Comparison of ENCODE assay signal across 30 cellular contexts in the genomic region with DNA sequence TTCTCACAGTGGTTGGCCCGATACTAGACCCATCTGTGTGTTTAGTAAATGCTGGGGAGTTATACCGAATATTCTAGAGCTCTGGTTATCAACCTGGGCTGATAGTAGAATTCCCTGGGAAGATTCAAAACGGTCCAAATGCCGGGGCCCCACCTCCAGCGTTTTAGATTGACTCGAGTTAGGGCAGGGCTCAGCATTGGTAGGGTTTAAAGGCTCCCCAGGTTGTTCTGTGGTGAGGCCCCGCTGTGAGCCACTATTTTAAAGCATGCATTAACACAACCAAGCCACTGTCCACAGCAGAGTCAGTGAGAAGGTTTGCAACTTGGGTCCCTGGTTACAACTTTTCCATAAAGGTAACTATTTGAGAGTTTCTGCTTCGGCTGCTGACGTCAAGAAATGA.
"Had no signal": no experiment of that assay in that cellular context is flagged by ENCODE, and none has a peak within 500 bp of the region (broad histone marks: within the 10 kb centered on the region; RNA-seq: fewer than 3 reads in every experiment).

No MANE protein-coding gene starts in this region.

- H3K9me3 Mint-ChIP-seq: activated CD4-positive, alpha-beta memory T cell treated with anti-CD3 and anti-CD28 coated beads, Interleukin-2, amount 10 ng/mL, durations not matched to agents 7 days and 5 days; activated CD4-positive, alpha-beta T cell treated with anti-CD3 and anti-CD28 coated beads, Interleukin-2, amount 10 ng/mL, durations not matched to agents 7 days and 5 days; activated naive CD4-positive, alpha-beta T cell treated with anti-CD3 and anti-CD28 coated beads for 36 hours; activated T-cell treated with anti-CD3 and anti-CD28 coated beads, Interleukin-2, amount 50 U/mL, for 24 hours; activated T-cell treated with anti-CD3 and anti-CD28 coated beads, Interleukin-2, amount 50 U/mL, for 72 hours; effector memory CD8-positive, alpha-beta T cell; T-cell; T-helper 1 cell treated with Interleukin-12 subunit alpha and Interleukin-12 subunit beta and Interleukin-4 antibody, amounts not matched to agents 30 μg/mL and 1 μg/mL, for 36 hours had no signal

- H3K4me1 Mint-ChIP-seq: T-cell had no signal

- H3K27ac Mint-ChIP-seq: activated CD4-positive, alpha-beta memory T cell treated with anti-CD3 and anti-CD28 coated beads, Interleukin-2, amount 10 ng/mL, durations not matched to agents 7 days and 5 days; activated CD4-positive, alpha-beta T cell treated with anti-CD3 and anti-CD28 coated beads, Interleukin-2, amount 10 ng/mL, durations not matched to agents 7 days and 5 days; activated naive CD4-positive, alpha-beta T cell treated with anti-CD3 and anti-CD28 coated beads for 36 hours; activated naive CD8-positive, alpha-beta T cell; activated T-cell treated with anti-CD3 and anti-CD28 coated beads, Interleukin-2, amount 50 U/mL, for 24 hours; activated T-cell treated with anti-CD3 and anti-CD28 coated beads, Interleukin-2, amount 50 U/mL, for 72 hours; effector memory CD8-positive, alpha-beta T cell; T-cell; T-helper 1 cell treated with Interleukin-12 subunit alpha and Interleukin-12 subunit beta and Interleukin-4 antibody, amounts not matched to agents 30 μg/mL and 1 μg/mL, for 36 hours had no signal

- ATAC-seq: activated T-cell treated with anti-CD3 and anti-CD28 coated beads, Interleukin-2, amount 50 U/mL, for 72 hours; body of pancreas; effector memory CD8-positive, alpha-beta T cell; foreskin keratinocyte; gastrocnemius medialis; heart left ventricle; T-cell had no signal

- H3K4me3 ChIP-seq: body of pancreas, esophagus muscularis mucosa, gastrocnemius medialis, heart left ventricle had no signal

- H3K36me3 Mint-ChIP-seq: activated naive CD8-positive, alpha-beta T cell; T-cell had no signal

- H3K9me3 ChIP-seq: body of pancreas, esophagus muscularis mucosa, gastrocnemius medialis, heart left ventricle had no signal

- H3K4me3 Mint-ChIP-seq: activated CD4-positive, alpha-beta memory T cell treated with anti-CD3 and anti-CD28 coated beads, Interleukin-2, amount 10 ng/mL, durations not matched to agents 7 days and 5 days; activated CD4-positive, alpha-beta T cell treated with anti-CD3 and anti-CD28 coated beads, Interleukin-2, amount 10 ng/mL, durations not matched to agents 7 days and 5 days; activated naive CD4-positive, alpha-beta T cell treated with anti-CD3 and anti-CD28 coated beads for 36 hours; activated naive CD8-positive, alpha-beta T cell; activated T-cell treated with anti-CD3 and anti-CD28 coated beads, Interleukin-2, amount 50 U/mL, for 24 hours; activated T-cell treated with anti-CD3 and anti-CD28 coated beads, Interleukin-2, amount 50 U/mL, for 72 hours; effector memory CD8-positive, alpha-beta T cell; T-cell; T-helper 1 cell treated with Interleukin-12 subunit alpha and Interleukin-12 subunit beta and Interleukin-4 antibody, amounts not matched to agents 30 μg/mL and 1 μg/mL, for 36 hours had no signal

- H3K27me3 ChIP-seq: body of pancreas, esophagus muscularis mucosa, gastrocnemius medialis, heart left ventricle had no signal

- DNase-seq: activated CD4-positive, alpha-beta memory T cell treated with anti-CD3 and anti-CD28 coated beads, Interleukin-2, amount 10 ng/mL, durations not matched to agents 7 days and 5 days; activated CD4-positive, alpha-beta T cell treated with anti-CD3 and anti-CD28 coated beads for 1 hour; activated CD4-positive, alpha-beta T cell treated with anti-CD3 and anti-CD28 coated beads for 4 hours; activated CD4-positive, alpha-beta T cell treated with anti-CD3 and anti-CD28 coated beads, Interleukin-2, amount 10 ng/mL, durations not matched to agents 7 days and 5 days; activated CD4-positive, alpha-beta T cell treated with anti-CD3 and anti-CD28 coated beads, Interleukin-2, amount 50 U/mL, for 4 hours; activated CD4-positive, CD25-positive, alpha-beta regulatory T cell; activated CD8-positive, alpha-beta memory T cell treated with anti-CD3 and anti-CD28 coated beads, Interleukin-2, amount 50 U/mL, for 48 hours; activated naive CD4-positive, alpha-beta T cell treated with anti-CD3 and anti-CD28 coated beads for 36 hours; activated T-cell treated with anti-CD3 and anti-CD28 coated beads for 4 hours; activated T-cell treated with anti-CD3 and anti-CD28 coated beads, Interleukin-2, amount 50 U/mL, for 24 hours; activated T-cell treated with anti-CD3 and anti-CD28 coated beads, Interleukin-2, amount 50 U/mL, for 72 hours; amniotic stem cell; anterior cingulate cortex; caudate nucleus; cortex of kidney; dermis blood vessel endothelial cell; effector CD4-positive, alpha-beta T cell; effector memory CD8-positive, alpha-beta T cell; erythroblast; foreskin keratinocyte; glutamatergic neuron; heart left ventricle; T-cell; T1000; WERI-Rb-1 had no signal

- H3K4me1 ChIP-seq: body of pancreas, esophagus muscularis mucosa, gastrocnemius medialis had no signal

- H3K36me3 ChIP-seq: WERI-Rb-1 had no signal

- H3K27ac ChIP-seq: body of pancreas, esophagus muscularis mucosa, foreskin keratinocyte, gastrocnemius medialis, heart left ventricle, WERI-Rb-1 had no signal
